Comparison of ENCODE assay signal across 9 cellular contexts in the genomic region with DNA sequence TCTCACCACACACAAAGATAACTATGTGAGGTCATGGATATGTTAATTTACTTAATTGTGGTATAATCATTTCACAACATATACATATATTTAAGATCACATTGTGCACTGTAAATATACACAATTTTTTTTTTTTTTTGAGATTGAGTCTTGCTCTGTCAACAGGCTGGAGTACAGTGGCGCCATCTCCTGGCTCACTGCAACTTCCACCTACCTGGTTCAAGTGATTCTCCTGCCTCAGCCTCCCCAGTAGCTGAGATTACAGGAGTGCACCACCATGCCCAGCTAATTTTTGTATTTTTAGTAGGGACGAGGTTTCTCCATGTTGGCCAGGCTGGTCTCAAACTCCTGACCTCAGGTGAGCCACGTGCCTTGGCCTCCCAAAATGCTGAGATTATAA. TPM values are rescaled to one million over a fixed set of nuclear protein-coding genes. Genes with fewer than 3 reads are reported as not detected.
DNase-seq lines count a peak whose midpoint lies in the region; ATAC-seq, FAIRE-seq and TF ChIP-seq lines count a peak whose summit lies in the region.
"Had no signal": no experiment of that assay in that cellular context is flagged by ENCODE, and none has a peak within 500 bp of the region (broad histone marks: within the 10 kb centered on the region; RNA-seq: fewer than 3 reads in every experiment).

No MANE protein-coding gene starts in this region.

- no peaks in the 10 kb centered on the region for H3K27me3 ChIP-seq in NT2/D1 (ENCODE audit: insufficient read depth, insufficient read length)

- H3K4me3 Mint-ChIP-seq in activated naive CD8-positive, alpha-beta T cell treated with anti-CD3 and anti-CD28 coated beads, Interleukin-2, amount 10 ng/mL, durations not matched to agents 7 days and 5 days: no peak overlapping the region

- POLR2A ChIA-PET in activated naive CD8-positive, alpha-beta T cell treated with anti-CD3 and anti-CD28 coated beads, Interleukin-2, amount 10 ng/mL, durations not matched to agents 7 days and 5 days (lab: Charles Lee): no interaction called here

- no peak overlapping the region for H3K4me3 ChIP-seq in NT2/D1 (ENCODE audit: insufficient read length, low read depth)

- no peak for TF ChIP-seq POLR2A in H54 (IDR thresholded peaks at IDR 0.05; ENCODE audit: low read depth, low read length)

- no peaks in the 10 kb centered on the region for H3K36me3 Mint-ChIP-seq in activated naive CD8-positive, alpha-beta T cell treated with anti-CD3 and anti-CD28 coated beads, Interleukin-2, amount 10 ng/mL, durations not matched to agents 7 days and 5 days

- peaks cover 7% of the 10 kb centered on the region for H3K27me3 Mint-ChIP-seq in activated naive CD8-positive, alpha-beta T cell treated with anti-CD3 and anti-CD28 coated beads, Interleukin-2, amount 10 ng/mL, durations not matched to agents 7 days and 5 days

- no peaks in the 10 kb centered on the region for H3K9me3 Mint-ChIP-seq in activated naive CD8-positive, alpha-beta T cell treated with anti-CD3 and anti-CD28 coated beads, Interleukin-2, amount 10 ng/mL, durations not matched to agents 7 days and 5 days

- no peak overlapping the region for H3K9ac ChIP-seq in NT2/D1 (ENCODE audit: insufficient read length, low read depth)

- no peak for FAIRE-seq in H54 (lab: Jason Lieb, UNC)

- no peak for ATAC-seq in activated naive CD8-positive, alpha-beta T cell treated with anti-CD3 and anti-CD28 coated beads, Interleukin-2, amount 10 ng/mL, durations not matched to agents 7 days and 5 days (ENCODE audit: low read depth)
- no peak for ATAC-seq in GM18861 (IDR thresholded peaks at IDR 0.05; ENCODE audit: unreplicated experiment)

- DNase-seq in ELR (ENCODE audit: low read depth): peak; percentile 22
- DNase-seq in NT2/D1 (ENCODE audit: low read depth, low spot score): peak; percentile 32
- DNase-seq in activated naive CD8-positive, alpha-beta T cell treated with anti-CD3 and anti-CD28 coated beads, Interleukin-2, amount 10 ng/mL, durations not matched to agents 7 days and 5 days: peak; percentile 65
- DNase-seq in lung microvascular endothelial cell (ENCODE audit: low read depth in 2 of 2): peak; percentile 60 to 66
- no peak for DNase-seq in H54 (ENCODE audit: insufficient read length, low spot score)
- no peak for DNase-seq in amygdala (lab: John Stamatoyannopoulos, UW)
- DNase-seq in COLO829 (ENCODE audit: low spot score): no peak

- no peaks in the 10 kb centered on the region for H3K4me1 ChIP-seq in NT2/D1 (ENCODE audit: insufficient read depth, insufficient read length)

- H3K9me3 ChIP-seq in NT2/D1 (ENCODE audit: insufficient read depth, low read length): peaks cover 58% of the 10 kb centered on the region

- no peak overlapping the region for H3K27ac Mint-ChIP-seq in activated naive CD8-positive, alpha-beta T cell treated with anti-CD3 and anti-CD28 coated beads, Interleukin-2, amount 10 ng/mL, durations not matched to agents 7 days and 5 days

- no peaks in the 10 kb centered on the region for H3K36me3 ChIP-seq in NT2/D1 (ENCODE audit: insufficient read depth, insufficient read length, low read length)

- H3K4me1 Mint-ChIP-seq in activated naive CD8-positive, alpha-beta T cell treated with anti-CD3 and anti-CD28 coated beads, Interleukin-2, amount 10 ng/mL, durations not matched to agents 7 days and 5 days: no peaks in the 10 kb centered on the region

RNA-seq across cellular contexts. Expression of gene PRSS54, which starts 11.5 kb away (rescaled TPM):
- total RNA-seq in activated naive CD8-positive, alpha-beta T cell treated with anti-CD3 and anti-CD28 coated beads, Interleukin-2, amount 10 ng/mL, durations not matched to agents 7 days and 5 days: not detected
- not detected in 2 replicates for total RNA-seq in lung microvascular endothelial cell
- total RNA-seq: skeletal muscle tissue had no signal

Comparison
In these comparisons a context has a peak if more than half of its experiments do, and no peak if none do; other contexts are left out.
1. DNase-seq: peak in ELR (single experiment), NT2/D1 (single experiment), activated naive CD8-positive, alpha-beta T cell treated with anti-CD3 and anti-CD28 coated beads, Interleukin-2, amount 10 ng/mL, durations not matched to agents 7 days and 5 days (single experiment) and lung microvascular endothelial cell (2 of 2); none in H54 (single experiment), amygdala (0 of 56) and COLO829 (single experiment).